10 cellular contexts compared by ENCODE assay signal in the genomic region with DNA sequence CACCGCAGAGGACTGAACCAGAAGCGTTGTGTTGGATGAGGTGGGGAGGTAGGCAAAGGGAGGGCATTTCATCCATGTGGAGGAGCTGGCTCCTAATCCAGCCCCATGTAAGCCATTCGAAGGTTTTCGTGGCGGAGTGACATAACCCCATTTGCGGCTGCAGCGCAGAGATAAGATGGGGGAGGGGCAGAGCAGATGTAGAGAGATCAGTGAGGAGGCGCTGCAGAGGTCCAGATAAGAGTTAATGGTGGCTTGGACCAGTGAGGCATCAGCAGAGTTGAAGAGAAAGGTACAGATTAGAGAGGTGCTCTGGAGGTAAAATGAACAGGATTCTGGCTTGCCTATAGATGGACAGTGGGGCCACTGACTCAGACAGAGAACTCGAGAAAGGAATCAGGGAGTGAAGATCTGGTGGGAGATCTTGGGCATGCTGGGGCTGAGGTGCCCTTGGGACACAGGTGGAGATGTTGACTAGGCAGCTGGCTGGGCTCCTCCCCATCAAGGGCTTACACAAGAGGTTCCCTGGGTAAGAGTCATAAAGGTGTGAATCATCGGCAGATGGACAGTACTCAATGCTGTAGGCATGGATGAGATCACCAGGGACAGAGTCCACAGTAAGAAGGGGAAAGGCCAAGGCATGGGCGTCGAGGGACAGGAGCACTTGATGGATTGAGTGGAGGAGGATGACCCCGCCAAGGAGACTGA. TPM values are rescaled to one million over a fixed set of nuclear protein-coding genes. Genes with fewer than 3 reads are reported as not detected.
DNase-seq lines count a peak whose midpoint lies in the region; ATAC-seq, FAIRE-seq and TF ChIP-seq lines count a peak whose summit lies in the region.
"Had no signal": no experiment of that assay in that cellular context is flagged by ENCODE, and none has a peak within 500 bp of the region (broad histone marks: within the 10 kb centered on the region; RNA-seq: fewer than 3 reads in every experiment).

No MANE protein-coding gene starts in this region.

- peak; percentile 99 for FAIRE-seq in K562 (lab: Jason Lieb, UNC)

- TF ChIP-seq POLR2A in K562 (conservative IDR thresholded peaks at IDR 0.05) (no peak), testis (IDR thresholded peaks at IDR 0.05) (no peak)

- DNase-seq in Caki2 (ENCODE audit: low read depth) (peak; percentile 80), MV-4-11 (lab: John Stamatoyannopoulos, UW) (peak; percentile 44), K562 (ENCODE audit: extremely low read depth in 1 of 4, low spot score in 3 of 4) (peak; percentile 93 to 99 (median 95)), mesenchymal stem cell (peak; percentile 76), testis (no peak), NCI-H2171 treated with DMSO at 0.1 percent for 48 hours (lab: John Stamatoyannopoulos, UW) (no peak), Ammon's horn (ENCODE audit: low spot score) (no peak), SIG-M5 treated with dmso at 0.1 percent for 504 hours (lab: John Stamatoyannopoulos, UW; ENCODE audit: unreplicated experiment) (no peak)
- DNase-seq: foreskin melanocyte, occipital lobe had no signal

- in situ Hi-C loops in Caki2 (cut with HindIII; ENCODE audit: low pct_unique_long_range_greater_than_20kb, low sequenced_read_pairs), result no loop called here
- in situ Hi-C loops in K562 (cut with MboI), result no loop called here

- H3K27me3 ChIP-seq in K562 (ENCODE audit: control insufficient read depth in 2 of 2, insufficient read depth in 2 of 2, low read length in 2 of 2) (peaks cover 5 to 33% of the 10 kb centered on the region in 2 experiments; a peak in 2 of 5 replicates), mesenchymal stem cell (ENCODE audit: control insufficient read depth in 1 of 2, insufficient read depth in 1 of 2, low read length in 2 of 2) (no peaks in the 10 kb centered on the region), testis (no peaks in the 10 kb centered on the region)

- no peak overlapping the region for H3K18ac ChIP-seq in mesenchymal stem cell (ENCODE audit: low read depth in 1 of 2, low read length in 2 of 2)

- H3K14ac ChIP-seq in mesenchymal stem cell (ENCODE audit: low read length in 2 of 2), result no peak overlapping the region

- POLR2A ChIA-PET in K562 (lab: Yijun Ruan, JAX), result interaction anchor here (0.5 to 1.5 kb wide), 7 partner anchors 10 to 513 kb away, joined by 3 to 12 read pairs (median 4); no protein-coding TSS in a partner anchor

- peak; percentile 99 for TF ChIP-seq EP300 in K562 (IDR thresholded peaks at IDR 0.05; ENCODE audit: low read length)

- H3K4me2 ChIP-seq in K562 (ENCODE audit: insufficient read depth, low read length) (peak overlapping the region; percentile 64), mesenchymal stem cell (ENCODE audit: low read length, poor library complexity, severe bottlenecking) (no peak overlapping the region)

- intact Hi-C loops in K562 (cut with micrococcal nuclease) (loop anchor here (2.0 kb wide), 1 partner anchor 296 kb away; no protein-coding TSS in a partner anchor), testis (cut with DNase I; ENCODE audit: low total_unique reads) (no loop called here)

- BruUV-seq in K562 (replicated peaks; lab: Mats Ljungman, UMichigan), result no TSS peak

- peak in 1 of 2 experiments; percentile 12; a peak in 1 of 4 replicates for TF ChIP-seq RAD21 in K562 (CRISPR knock-in tag; conservative IDR thresholded peaks at IDR 0.05 in 1 of 2, IDR thresholded peaks at IDR 0.05 in 1 of 2)

- H3K27ac ChIP-seq in K562 (ENCODE audit: extremely low read depth, low read depth, low read length), result peak overlapping the region; percentile 37; the same call in 1 of the 3 replicates
- H3K27ac ChIP-seq in mesenchymal stem cell (ENCODE audit: low read length, poor library complexity, severe bottlenecking), result no peak overlapping the region
- H3K27ac ChIP-seq in testis, result no peak overlapping the region

- no peak overlapping the region for H3K4ac ChIP-seq in mesenchymal stem cell (ENCODE audit: low read depth in 1 of 2, low read length in 2 of 2)

- 0 out of 2 replicates have a peak overlapping the region, but pooled peaks have one; percentile 14 for H2AFZ ChIP-seq in K562 (ENCODE audit: low read depth, low read length)
- no peak overlapping the region for H2AFZ ChIP-seq in mesenchymal stem cell (ENCODE audit: low read depth, low read length)

- no peak overlapping the region for H2BK15ac ChIP-seq in mesenchymal stem cell (ENCODE audit: low read depth, poor library complexity, severe bottlenecking)

- 0 out of 6 replicates have a peak, but pooled peaks of 1 of the 3 experiments have one; percentile 12 for TF ChIP-seq CTCF in K562 (IDR thresholded peaks at IDR 0.05 in 2 of 3, conservative IDR thresholded peaks at IDR 0.05 in 1 of 3; ENCODE audit: insufficient read depth in 2 of 3, low read depth in 1 of 3, low read length in 3 of 3)
- no peak for TF ChIP-seq CTCF in testis (IDR thresholded peaks at IDR 0.05)

- H3K9ac ChIP-seq in K562 (ENCODE audit: insufficient read depth in 1 of 2, low read depth in 2 of 2, low read length in 2 of 2) (no peak overlapping the region), mesenchymal stem cell (ENCODE audit: low read length) (no peak overlapping the region)

- WGBS in K562 (ENCODE audit: insufficient coverage, low coverage, missing lambda C conversion rate), result 0% methylated on average over 13 of the region's 13 CpGs
- WGBS in mesenchymal stem cell, result 55% methylated on average over 13 of the region's 13 CpGs
- 73 to 75% methylated on average over 13 of the region's 13 CpGs for WGBS in testis, 2 donors

- no peak overlapping the region for H2BK120ac ChIP-seq in mesenchymal stem cell (ENCODE audit: low read depth, low read length)

- H3K36me3 ChIP-seq in K562 (ENCODE audit: control insufficient read depth, insufficient read depth, low read length) (no peaks in the 10 kb centered on the region), mesenchymal stem cell (ENCODE audit: control insufficient read depth in 1 of 2, insufficient read depth in 2 of 2, low read depth in 1 of 2, low read length in 2 of 2) (no peaks in the 10 kb centered on the region), testis (ENCODE audit: low read depth, missing control alignments) (no peaks in the 10 kb centered on the region)

- CTCF ChIA-PET in K562 (lab: Yijun Ruan, JAX; ENCODE audit: low intra/inter-chr PET ratio), result interaction anchor here (0.6 kb wide), 1 partner anchor 634 kb away, joined by 3 read pairs; no protein-coding TSS in a partner anchor

- peak; percentile 92 for ATAC-seq in K562

- no peaks in the 10 kb centered on the region for H3K9me1 ChIP-seq in K562 (ENCODE audit: control insufficient read depth, insufficient read depth, low read length)

- H4K20me1 ChIP-seq in K562 (replicated peaks; ENCODE audit: control insufficient read depth, insufficient read depth, low read length), result peaks cover 12% of the 10 kb centered on the region

- no peak overlapping the region for H2AK5ac ChIP-seq in mesenchymal stem cell (ENCODE audit: low read length, severe bottlenecking)

- no peak overlapping the region for H4K8ac ChIP-seq in mesenchymal stem cell (ENCODE audit: low read length)

- H3K79me1 ChIP-seq in mesenchymal stem cell (replicated peaks; ENCODE audit: low read length, poor library complexity, severe bottlenecking), result no peaks in the 10 kb centered on the region

- H2BK5ac ChIP-seq in mesenchymal stem cell (ENCODE audit: low read depth, low read length, poor library complexity, severe bottlenecking), result no peak overlapping the region

- peaks cover 30 to 33% of the 10 kb centered on the region in 2 experiments for H3K4me1 ChIP-seq in K562 (replicated peaks in 1 of 2; ENCODE audit: control insufficient read depth in 2 of 2, insufficient read depth in 2 of 2, low read length in 2 of 2)
- peaks cover 8% of the 10 kb centered on the region for H3K4me1 ChIP-seq in mesenchymal stem cell (ENCODE audit: control insufficient read depth, insufficient read depth, low read depth, low read length)
- peaks cover 4% of the 10 kb centered on the region for H3K4me1 ChIP-seq in testis

- no peak overlapping the region for H2BK12ac ChIP-seq in mesenchymal stem cell (ENCODE audit: low read length in 2 of 2)

- H3K9me3 ChIP-seq in K562 (replicated peaks; ENCODE audit: control insufficient read depth, insufficient read depth, low read depth, low read length) (no peaks in the 10 kb centered on the region), mesenchymal stem cell (ENCODE audit: control insufficient read depth, low read length) (no peaks in the 10 kb centered on the region), testis (no peaks in the 10 kb centered on the region)

- no peak overlapping the region for H4K91ac ChIP-seq in mesenchymal stem cell (ENCODE audit: low read length)

- H3K4me3 ChIP-seq in K562 (no peak overlapping the region), mesenchymal stem cell (ENCODE audit: insufficient read depth in 1 of 2, low read depth in 1 of 2, low read length in 2 of 2) (no peak overlapping the region), testis (no peak overlapping the region)

- no peak overlapping the region for H3K23ac ChIP-seq in mesenchymal stem cell (ENCODE audit: low read length in 2 of 2)

- no peaks in the 10 kb centered on the region for H3K79me2 ChIP-seq in K562 (ENCODE audit: control insufficient read depth, insufficient read depth, low read length)

RNA-seq across cellular contexts. Expression of gene PTPRF, which starts 7.8 kb away (rescaled TPM):
- 74.1 and 105 TPM in 2 replicates for total RNA-seq in Caki2 (2014; rRNA removed; shearing (Covaris generic); ENCODE audit: low replicate concordance)
- 17.5 and 46.4 TPM in 2 replicates for total RNA-seq in K562 (2011; cell fraction: chromatin; rRNA removed; ENCODE audit: low replicate concordance)
- total RNA-seq in K562 (2011; cell fraction: nucleolus; rRNA removed), result 18.8 and 22.8 TPM in 2 replicates
- total RNA-seq in K562 (2011; cell fraction: nucleoplasm; rRNA removed), result 14.9 and 27.1 TPM in 2 replicates
- 1.1 and 1.5 TPM in 2 replicates for total RNA-seq in K562 (2014; rRNA removed)
- total RNA-seq in K562 (2014; rRNA removed; fragmentation: Illumina TruSeq; extraction: Trizol), result 0.41 and 1.1 TPM in 2 replicates
- 0.08 and 0.51 TPM in 2 replicates for total RNA-seq in K562 (2015; rRNA removed; fragmentation: Illumina TruSeq; extraction: Trizol)
- 3.3 and 4.2 TPM in 2 replicates for total RNA-seq in K562 (2021)
- 4.3 and 12.0 TPM in 2 replicates for polyA plus RNA-seq in K562 (2011; rRNA removed)
- polyA plus RNA-seq in K562 (2011; cell fraction: cytosol; rRNA removed), result 5.1 and 6.0 TPM in 2 replicates
- 13.9 and 24.1 TPM in 2 replicates for polyA plus RNA-seq in K562 (2011; cell fraction: nucleus; rRNA removed)
- 0.86 and 1.5 TPM in 2 replicates for polyA plus RNA-seq in K562 (2012)
- polyA plus RNA-seq in K562 (2014; fragmentation: Illumina TruSeq; extraction: Trizol), result 1.1 and 1.4 TPM in 2 replicates
- polyA plus RNA-seq in K562 (2014; fragmentation: Nextera tagmentation; extraction: Ambion mirVana), result under 1 TPM; 0.13 to 0.20 TPM
- polyA plus RNA-seq in K562 (2014; rRNA removed), result 0.90 and 1.2 TPM in 2 replicates
- polyA minus RNA-seq in K562 (2011; rRNA and poly(A)+ RNA removed), result 8.6 and 12.7 TPM in 2 replicates
- 5.7 and 22.0 TPM in 2 replicates for polyA minus RNA-seq in K562 (2011; cell fraction: cytosol; rRNA and poly(A)+ RNA removed)
- polyA minus RNA-seq in K562 (2011; cell fraction: nucleus; rRNA and poly(A)+ RNA removed), result 5.0 and 8.4 TPM in 2 replicates
- polyA plus RNA-seq in mesenchymal stem cell (2013, experiment 1 of 2), result 51.3 TPM
- 51.0 TPM for polyA plus RNA-seq in mesenchymal stem cell (2013, experiment 2 of 2)
- total RNA-seq in testis, result 10 to 100 TPM; 43.1 to 45.4 TPM
- 51.0 TPM for polyA plus RNA-seq in testis (ENCODE audit: insufficient read depth, low read depth, low replicate concordance)

Comparison
In these comparisons a context has a peak if more than half of its experiments do, and no peak if none do; other contexts are left out.
1. DNase-seq: peak in Caki2 (single experiment), MV-4-11 (single experiment), K562 (4 of 4) and mesenchymal stem cell (single experiment); none in testis (single experiment), NCI-H2171 treated with DMSO at 0.1 percent for 48 hours (single experiment), Ammon's horn (single experiment) and SIG-M5 treated with dmso at 0.1 percent for 504 hours (single experiment).